ENCODE assay signal across 12 cellular contexts in the genomic region with DNA sequence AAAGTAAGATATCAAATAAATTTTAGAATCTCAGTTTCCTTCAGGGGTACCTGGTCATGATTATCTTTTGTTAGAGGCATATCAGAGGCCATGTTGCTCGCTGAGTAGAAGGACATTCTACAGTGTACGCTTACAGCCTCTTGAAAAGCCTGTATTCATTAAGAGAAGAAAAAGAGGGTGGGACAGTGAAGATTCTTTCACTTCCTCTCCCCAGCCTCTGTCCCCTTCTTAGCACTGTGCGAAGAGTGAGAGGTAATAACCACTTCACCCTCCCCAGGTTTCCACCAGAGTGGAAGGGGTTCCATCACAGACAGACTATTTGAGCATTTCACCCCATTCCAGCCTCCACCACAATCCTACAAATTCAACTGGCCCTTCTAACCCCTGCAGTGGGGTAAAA. TPM values are rescaled to one million over a fixed set of nuclear protein-coding genes. Genes with fewer than 3 reads are reported as not detected.
DNase-seq lines count a peak whose midpoint lies in the region; ATAC-seq, FAIRE-seq and TF ChIP-seq lines count a peak whose summit lies in the region.
"Had no signal": no experiment of that assay in that cellular context is flagged by ENCODE, and none has a peak within 500 bp of the region (broad histone marks: within the 10 kb centered on the region; RNA-seq: fewer than 3 reads in every experiment).

No MANE protein-coding gene starts in this region.

- no peak for TF ChIP-seq CTCF in left lung (IDR thresholded peaks at IDR 0.05)
- no peak for TF ChIP-seq CTCF in kidney (IDR thresholded peaks at IDR 0.05; ENCODE audit: borderline replicate concordance, extremely low read depth, insufficient read depth)
- TF ChIP-seq CTCF in testis (IDR thresholded peaks at IDR 0.05) = no peak

- DNase-seq in left lung (no peak), kidney (no peak), occipital lobe (lab: John Stamatoyannopoulos, UW) (no peak), testis (no peak)
- no peak for DNase-seq in stimulated activated naive CD8-positive, alpha-beta T cell treated with anti-CD3 and anti-CD28 coated beads, Interleukin-15, amount 100 ng/mL, for 72 hours
- DNase-seq: NCI-H1048 had no signal

- ATAC-seq in GM18517 (IDR thresholded peaks at IDR 0.05; ENCODE audit: unreplicated experiment) (peak; percentile 69), GM21619 (IDR thresholded peaks at IDR 0.05; ENCODE audit: unreplicated experiment) (peak; percentile 72), HG03460 (IDR thresholded peaks at IDR 0.05; ENCODE audit: unreplicated experiment) (peak; percentile 65), left lung (peak; percentile 69)
- no peak for ATAC-seq in stimulated activated naive CD8-positive, alpha-beta T cell treated with anti-CD3 and anti-CD28 coated beads, Interleukin-15, amount 100 ng/mL, for 72 hours

- WGBS in testis, 2 donors = 86 to 87% methylated on average over 3 of the region's 3 CpGs

- intact Hi-C loops in left lung (cut with DNase I) (no loop called here), kidney (cut with DNase I) (no loop called here), testis (cut with DNase I; ENCODE audit: low total_unique reads) (no loop called here)

- H3K9me3 Mint-ChIP-seq in stimulated activated naive CD8-positive, alpha-beta T cell treated with anti-CD3 and anti-CD28 coated beads, Interleukin-15, amount 100 ng/mL, for 72 hours = no peaks in the 10 kb centered on the region
- H3K9me3 Mint-ChIP-seq: WTC11 had no signal

- H3K4me1 ChIP-seq in left lung (peaks cover 0 to 6% of the 10 kb centered on the region in 2 donors), kidney (ENCODE audit: control insufficient read depth in 1 of 2, insufficient read depth in 1 of 2, low read depth in 1 of 2, low read length in 2 of 2) (peaks cover 0 to 2% of the 10 kb centered on the region in 2 donors), testis (no peaks in the 10 kb centered on the region)

- no peak overlapping the region for H3K27ac Mint-ChIP-seq in stimulated activated naive CD8-positive, alpha-beta T cell treated with anti-CD3 and anti-CD28 coated beads, Interleukin-15, amount 100 ng/mL, for 72 hours
- H3K27ac Mint-ChIP-seq: WTC11 had no signal

- H3K4me1 Mint-ChIP-seq in stimulated activated naive CD8-positive, alpha-beta T cell treated with anti-CD3 and anti-CD28 coated beads, Interleukin-15, amount 100 ng/mL, for 72 hours = peaks cover 12% of the 10 kb centered on the region

- H3K4me3 ChIP-seq in left lung (no peak overlapping the region), kidney (ENCODE audit: low read length in 2 of 2) (no peak overlapping the region), testis (no peak overlapping the region)
- H3K4me3 ChIP-seq: cardiac muscle cell had no signal

- peaks cover 4 to 45% of the 10 kb centered on the region in 2 donors for H3K27me3 ChIP-seq in left lung
- no peaks in the 10 kb centered on the region for H3K27me3 ChIP-seq in testis

- no peak overlapping the region for H3K4me3 Mint-ChIP-seq in stimulated activated naive CD8-positive, alpha-beta T cell treated with anti-CD3 and anti-CD28 coated beads, Interleukin-15, amount 100 ng/mL, for 72 hours
- H3K4me3 Mint-ChIP-seq: WTC11 had no signal

- H3K9ac ChIP-seq in kidney (ENCODE audit: low read length in 2 of 2) = no peak overlapping the region

- H3K36me3 ChIP-seq in left lung (no peaks in the 10 kb centered on the region), kidney (ENCODE audit: control insufficient read depth in 1 of 2, insufficient read depth in 2 of 2, low read length in 2 of 2) (no peaks in the 10 kb centered on the region), testis (ENCODE audit: low read depth, missing control alignments) (no peaks in the 10 kb centered on the region)
- H3K36me3 ChIP-seq: cardiac muscle cell had no signal

- TF ChIP-seq POLR2A in testis (IDR thresholded peaks at IDR 0.05) = no peak

- H3K27me3 Mint-ChIP-seq in stimulated activated naive CD8-positive, alpha-beta T cell treated with anti-CD3 and anti-CD28 coated beads, Interleukin-15, amount 100 ng/mL, for 72 hours = peaks cover 23% of the 10 kb centered on the region

- no peak for FAIRE-seq in kidney (lab: Jason Lieb, UNC)

- H3K9me3 ChIP-seq in left lung (no peaks in the 10 kb centered on the region), kidney (ENCODE audit: control insufficient read depth in 1 of 2, low read length in 2 of 2) (no peaks in the 10 kb centered on the region), testis (no peaks in the 10 kb centered on the region)

- no peak overlapping the region for H3K27ac ChIP-seq in left lung
- H3K27ac ChIP-seq in kidney (ENCODE audit: low read depth in 2 of 2, low read length in 2 of 2) = no peak overlapping the region
- H3K27ac ChIP-seq in testis = no peak overlapping the region
- H3K27ac ChIP-seq: cardiac muscle cell had no signal

RNA-seq across cellular contexts. Expression of a gene that starts 4.8 kb away (rescaled TPM):
- under 1 TPM in 1 of 2 donors, not detected in 1; 0.24 TPM for total RNA-seq in left lung
- not detected for total RNA-seq in kidney
- not detected for polyA plus RNA-seq in kidney (ENCODE audit: insufficient read depth, low read depth, low replicate concordance)
- total RNA-seq in occipital lobe = not detected
- total RNA-seq in testis = 1 to 10 TPM; 1.8 to 2.0 TPM
- polyA plus RNA-seq in testis (ENCODE audit: insufficient read depth, low read depth, low replicate concordance) = 2.7 TPM
- total RNA-seq: cardiac muscle cell, fibroblast of lung had no signal
- polyA plus RNA-seq: cardiac muscle cell, fibroblast of lung had no signal

RNA-seq across cellular contexts. Expression of a gene that starts 14.5 kb away (rescaled TPM):
- total RNA-seq in left lung (10 to 100 TPM; 16.4 to 19.4 TPM), kidney (25.6 TPM), occipital lobe (16.1 TPM), testis (10 to 100 TPM; 32.0 to 34.3 TPM)
- polyA plus RNA-seq in kidney (ENCODE audit: insufficient read depth, low read depth, low replicate concordance) (17.2 TPM), testis (ENCODE audit: insufficient read depth, low read depth, low replicate concordance) (32.3 TPM)

RNA-seq across cellular contexts. Expression of a gene that starts 41.0 kb away (rescaled TPM):
- total RNA-seq in left lung (not detected), kidney (0.19 TPM), occipital lobe (not detected), testis (not detected)
- polyA plus RNA-seq in kidney (ENCODE audit: insufficient read depth, low read depth, low replicate concordance) (not detected), testis (ENCODE audit: insufficient read depth, low read depth, low replicate concordance) (not detected)
- total RNA-seq: cardiac muscle cell, fibroblast of lung, WTC11 had no signal
- polyA plus RNA-seq: cardiac muscle cell, fibroblast of lung had no signal

RNA-seq across cellular contexts. Expression of a gene that starts 47.2 kb away (rescaled TPM):
- total RNA-seq in left lung = 1 to 10 TPM; 1.0 to 1.5 TPM
- 0.47 TPM for total RNA-seq in kidney
- polyA plus RNA-seq in kidney (ENCODE audit: insufficient read depth, low read depth, low replicate concordance) = not detected
- not detected for total RNA-seq in occipital lobe
- total RNA-seq in testis = 1 to 10 TPM in 1 of 2 donors, under 1 TPM in 1; 0.87 to 1.1 TPM
- 0.87 TPM for polyA plus RNA-seq in testis (ENCODE audit: insufficient read depth, low read depth, low replicate concordance)
- total RNA-seq: cardiac muscle cell, fibroblast of lung, WTC11 had no signal
- polyA plus RNA-seq: cardiac muscle cell had no signal
